11 cellular contexts compared by ENCODE assay signal in the genomic region with DNA sequence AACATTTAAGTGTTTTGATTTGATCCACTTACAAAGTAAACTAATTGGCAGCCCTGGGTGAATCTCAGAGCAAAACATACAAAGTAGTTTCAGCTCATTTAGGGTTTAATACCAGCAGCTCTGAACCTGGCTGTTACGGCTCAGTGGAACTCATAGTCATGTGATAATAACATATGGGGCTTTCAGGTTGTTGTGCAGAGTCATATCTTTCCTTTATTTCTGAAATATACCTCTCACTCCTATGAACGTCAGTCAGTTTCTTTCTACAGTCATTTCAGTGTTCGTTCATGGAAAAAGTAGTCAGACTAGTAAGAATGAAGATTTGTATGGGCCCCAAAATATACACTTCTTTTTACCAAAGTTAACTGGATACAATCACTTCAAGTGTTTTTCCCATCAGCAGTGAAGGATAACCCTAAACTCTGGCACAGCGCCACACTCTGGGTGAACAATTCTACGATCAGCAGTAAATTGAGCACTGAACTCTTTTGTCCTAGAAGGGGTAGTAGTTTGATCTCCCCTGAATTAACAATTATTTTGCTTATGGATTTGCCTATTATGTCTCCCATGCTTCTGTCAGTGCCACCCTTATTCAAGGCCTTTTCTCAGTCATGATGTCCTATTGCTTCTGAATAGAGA.
DNase-seq lines count a peak whose midpoint lies in the region; ATAC-seq and TF ChIP-seq lines count a peak whose summit lies in the region.
"Had no signal": no experiment of that assay in that cellular context is flagged by ENCODE, and none has a peak within 500 bp of the region (broad histone marks: within the 10 kb centered on the region; RNA-seq: fewer than 3 reads in every experiment).

No MANE protein-coding gene starts in this region.

- DNase-seq in GM06990 (ENCODE audit: extremely low read depth, insufficient read length) (peak; percentile 78), sigmoid colon (no peak), A172 (ENCODE audit: low spot score) (no peak)
- DNase-seq in activated naive CD4-positive, alpha-beta T cell treated with anti-CD3 and anti-CD28 coated beads for 36 hours, result no peak
- no peak for DNase-seq in stimulated activated CD8-positive, alpha-beta memory T cell treated with anti-CD3 and anti-CD28 coated beads, Interleukin-4, amount 100 ng/mL, for 48 hours
- DNase-seq: activated B cell treated with CpG ODN at 0.5 μM for 24 hours; activated naive CD4-positive, alpha-beta T cell treated with anti-CD3 and anti-CD28 coated beads, Interleukin-2, amount 50 U/mL, for 16 hours; dorsolateral prefrontal cortex had no signal

- no peaks in the 10 kb centered on the region for H3K4me1 Mint-ChIP-seq in activated naive CD4-positive, alpha-beta T cell treated with anti-CD3 and anti-CD28 coated beads for 36 hours (ENCODE audit: low read depth)
- H3K4me1 Mint-ChIP-seq: activated B cell treated with CpG ODN at 0.5 μM for 24 hours had no signal

- TF ChIP-seq CTCF in GM06990 (IDR thresholded peaks at IDR 0.05; ENCODE audit: insufficient read depth, low read length, poor library complexity, severe bottlenecking) (peak; percentile 23), sigmoid colon (IDR thresholded peaks at IDR 0.05) (no peak)

- CTCF ChIA-PET in activated naive CD4-positive, alpha-beta T cell treated with anti-CD3 and anti-CD28 coated beads for 36 hours (lab: Charles Lee), result no interaction called here

- H3K36me3 Mint-ChIP-seq in activated naive CD4-positive, alpha-beta T cell treated with anti-CD3 and anti-CD28 coated beads for 36 hours (ENCODE audit: low read depth), result no peaks in the 10 kb centered on the region

- intact Hi-C loops in activated naive CD4-positive, alpha-beta T cell treated with anti-CD3 and anti-CD28 coated beads for 36 hours (cut with micrococcal nuclease), result no loop called here
- intact Hi-C loops in sigmoid colon (cut with DNase I), result no loop called here

- no peak overlapping the region for H3K27ac ChIP-seq in sigmoid colon
- H3K27ac ChIP-seq: dorsolateral prefrontal cortex had no signal

- H3K27me3 ChIP-seq in GM06990 (replicated peaks; ENCODE audit: control insufficient read depth, insufficient read depth, low read length) (no peaks in the 10 kb centered on the region), sigmoid colon (no peaks in the 10 kb centered on the region)
- H3K27me3 ChIP-seq: dorsolateral prefrontal cortex had no signal

- H3K4me3 Mint-ChIP-seq in activated naive CD4-positive, alpha-beta T cell treated with anti-CD3 and anti-CD28 coated beads for 36 hours, result no peak overlapping the region
- H3K4me3 Mint-ChIP-seq: activated B cell treated with CpG ODN at 0.5 μM for 24 hours had no signal

- no peak overlapping the region for H3K4me3 ChIP-seq in GM06990 (replicated peaks; ENCODE audit: low read depth, low read length)
- no peak overlapping the region for H3K4me3 ChIP-seq in sigmoid colon
- H3K4me3 ChIP-seq: dorsolateral prefrontal cortex had no signal

- no peaks in the 10 kb centered on the region for H3K27me3 Mint-ChIP-seq in activated naive CD4-positive, alpha-beta T cell treated with anti-CD3 and anti-CD28 coated beads for 36 hours (ENCODE audit: low read depth)
- H3K27me3 Mint-ChIP-seq: activated B cell treated with CpG ODN at 0.5 μM for 24 hours had no signal

- peaks cover 0 to 26% (median 10%) of the 10 kb centered on the region in 4 donors for H3K4me1 ChIP-seq in sigmoid colon

- H3K9me3 ChIP-seq in sigmoid colon, result no peaks in the 10 kb centered on the region

- no peak for TF ChIP-seq EP300 in sigmoid colon (IDR thresholded peaks at IDR 0.05)

- peak; percentile 94 for ATAC-seq in GM19035 (IDR thresholded peaks at IDR 0.05; ENCODE audit: unreplicated experiment)
- ATAC-seq in HG02588 (IDR thresholded peaks at IDR 0.05; ENCODE audit: unreplicated experiment), result peak; percentile 85
- ATAC-seq in HG03442 (IDR thresholded peaks at IDR 0.05; ENCODE audit: unreplicated experiment), result peak; percentile 97

- H3K27ac Mint-ChIP-seq in activated naive CD4-positive, alpha-beta T cell treated with anti-CD3 and anti-CD28 coated beads for 36 hours, result no peak overlapping the region
- H3K27ac Mint-ChIP-seq: activated B cell treated with CpG ODN at 0.5 μM for 24 hours had no signal

- 79 to 93% methylated on average over 5 of the region's 5 CpGs for WGBS in sigmoid colon, 2 donors

- TF ChIP-seq POLR2A in sigmoid colon (IDR thresholded peaks at IDR 0.05), result no peak

- no peaks in the 10 kb centered on the region for H3K36me3 ChIP-seq in GM06990 (ENCODE audit: control insufficient read depth, insufficient read depth, low read length)
- no peaks in the 10 kb centered on the region for H3K36me3 ChIP-seq in sigmoid colon

- no peaks in the 10 kb centered on the region for H3K9me3 Mint-ChIP-seq in activated naive CD4-positive, alpha-beta T cell treated with anti-CD3 and anti-CD28 coated beads for 36 hours
- H3K9me3 Mint-ChIP-seq: activated B cell treated with CpG ODN at 0.5 μM for 24 hours had no signal
